In genomic region chr22:46003271-46004091, GRCh38 we compare ENCODE assay signal across 1 cellular context.
TF ChIP-seq lines count a peak whose summit lies in the region.

No MANE protein-coding gene starts in this region.

TF ChIP-seq in K562, 482 proteins besides CTCF, POLR2A, EP300 and RAD21 (continued from another document):
- no peak for TF ChIP-seq HES1 (IDR thresholded peaks at IDR 0.05; ENCODE audit: low read depth)
- peak; percentile 62 for TF ChIP-seq RBM25 (IDR thresholded peaks at IDR 0.05; ENCODE audit: low read depth, low read length, severe bottlenecking)
- TF ChIP-seq, protein P1, sequence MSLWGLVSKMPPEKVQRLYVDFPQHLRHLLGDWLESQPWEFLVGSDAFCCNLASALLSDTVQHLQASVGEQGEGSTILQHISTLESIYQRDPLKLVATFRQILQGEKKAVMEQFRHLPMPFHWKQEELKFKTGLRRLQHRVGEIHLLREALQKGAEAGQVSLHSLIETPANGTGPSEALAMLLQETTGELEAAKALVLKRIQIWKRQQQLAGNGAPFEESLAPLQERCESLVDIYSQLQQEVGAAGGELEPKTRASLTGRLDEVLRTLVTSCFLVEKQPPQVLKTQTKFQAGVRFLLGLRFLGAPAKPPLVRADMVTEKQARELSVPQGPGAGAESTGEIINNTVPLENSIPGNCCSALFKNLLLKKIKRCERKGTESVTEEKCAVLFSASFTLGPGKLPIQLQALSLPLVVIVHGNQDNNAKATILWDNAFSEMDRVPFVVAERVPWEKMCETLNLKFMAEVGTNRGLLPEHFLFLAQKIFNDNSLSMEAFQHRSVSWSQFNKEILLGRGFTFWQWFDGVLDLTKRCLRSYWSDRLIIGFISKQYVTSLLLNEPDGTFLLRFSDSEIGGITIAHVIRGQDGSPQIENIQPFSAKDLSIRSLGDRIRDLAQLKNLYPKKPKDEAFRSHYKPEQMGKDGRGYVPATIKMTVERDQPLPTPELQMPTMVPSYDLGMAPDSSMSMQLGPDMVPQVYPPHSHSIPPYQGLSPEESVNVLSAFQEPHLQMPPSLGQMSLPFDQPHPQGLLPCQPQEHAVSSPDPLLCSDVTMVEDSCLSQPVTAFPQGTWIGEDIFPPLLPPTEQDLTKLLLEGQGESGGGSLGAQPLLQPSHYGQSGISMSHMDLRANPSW (CRISPR knock-in tag; IDR thresholded peaks at IDR 0.05): no peak
- no peak for TF ChIP-seq ZNF280A (IDR thresholded peaks at IDR 0.05; ENCODE audit: low read depth, partially characterized antibody)
- TF ChIP-seq ZFP36 (IDR thresholded peaks at IDR 0.05; ENCODE audit: low read depth, low read length, partially characterized antibody): peak; percentile 64
- TF ChIP-seq KDM1A (IDR thresholded peaks at IDR 0.05): peak in 1 of 2 experiments; percentile 37; a peak in 1 of 4 replicates
- no peak for TF ChIP-seq NFIC (IDR thresholded peaks at IDR 0.05)
